27 cellular contexts compared by ENCODE assay signal in genomic region chrX:120999413-120999812, GRCh38. TPM values are rescaled to one million over a fixed set of nuclear protein-coding genes. Genes with fewer than 3 reads are reported as not detected.
DNase-seq lines count a peak whose midpoint lies in the region; ATAC-seq, FAIRE-seq and TF ChIP-seq lines count a peak whose summit lies in the region.
"Had no signal": no experiment of that assay in that cellular context is flagged by ENCODE, and none has a peak within 500 bp of the region (broad histone marks: within the 10 kb centered on the region; RNA-seq: fewer than 3 reads in every experiment).

No MANE protein-coding gene starts in this region.

- H3K4me2 ChIP-seq in A549 (no peak overlapping the region), KMS-11 (peak overlapping the region; percentile 31; the same call in 1 of the 2 replicates)

- peak; percentile 80 for FAIRE-seq in A549 (lab: Jason Lieb, UNC)
- FAIRE-seq: A204.1, frontal cortex, H1, TTC549 had no signal

- 46% methylated on average over 3 of the region's 3 CpGs for WGBS in A549 (ENCODE audit: missing lambda C conversion rate)
- 78% methylated on average over 3 of the region's 3 CpGs for WGBS in esophagus muscularis mucosa

- H3K4me1 ChIP-seq in A549, result no peaks in the 10 kb centered on the region
- peaks cover 20% of the 10 kb centered on the region for H3K4me1 ChIP-seq in KMS-11 (ENCODE audit: low read depth, poor library complexity, severe bottlenecking)
- no peaks in the 10 kb centered on the region for H3K4me1 ChIP-seq in esophagus muscularis mucosa
- H3K4me1 ChIP-seq: Peyer's patch had no signal

- ATAC-seq in A549 (no peak), GM18870 (IDR thresholded peaks at IDR 0.05; ENCODE audit: unreplicated experiment) (peak; percentile 72), GM21717 (IDR thresholded peaks at IDR 0.05; ENCODE audit: unreplicated experiment) (peak; percentile 84), HG02870 (IDR thresholded peaks at IDR 0.05; ENCODE audit: unreplicated experiment) (no peak), HG03139 (IDR thresholded peaks at IDR 0.05; ENCODE audit: unreplicated experiment) (no peak), sciatic nerve (no peak)
- ATAC-seq: left cardiac atrium; stimulated activated naive B cell treated with anti-CD40 and anti-IgM and Interleukin-4, amounts not matched to agents 10 μg/mL and 1 μg/mL and 100 μg/mL, for 72 hours had no signal

- H3K36me3 ChIP-seq in KMS-11 (ENCODE audit: insufficient read depth), result no peaks in the 10 kb centered on the region
- no peaks in the 10 kb centered on the region for H3K36me3 ChIP-seq in esophagus muscularis mucosa
- H3K36me3 ChIP-seq: Peyer's patch had no signal

- TF ChIP-seq EP300 in A549 (IDR thresholded peaks at IDR 0.05) (no peak), esophagus muscularis mucosa (IDR thresholded peaks at IDR 0.05) (no peak)

- H3K27ac ChIP-seq in A549 (no peak overlapping the region), KMS-11 (no peak overlapping the region), esophagus muscularis mucosa (replicated peaks in 1 of 4) (no peak overlapping the region)
- H3K27ac ChIP-seq: dorsolateral prefrontal cortex, Peyer's patch had no signal

- intact Hi-C loops in sciatic nerve (cut with DNase I), result no loop called here
- intact Hi-C loops in esophagus muscularis mucosa (cut with DNase I), result no loop called here

- DNase-seq in A549 (ENCODE audit: low read depth in 1 of 2, low spot score in 1 of 2), result no peak
- no peak for DNase-seq in sciatic nerve (ENCODE audit: low spot score)
- no peak for DNase-seq in esophagus muscularis mucosa (ENCODE audit: extremely low spot score)
- DNase-seq: activated CD4-positive, alpha-beta T cell treated with anti-CD3 and anti-CD28 coated beads, Interleukin-2, amount 10 ng/mL, durations not matched to agents 24 days and 14 days; activated CD8-positive, alpha-beta memory T cell treated with anti-CD3 and anti-CD28 coated beads, Interleukin-2, amount 50 U/mL, for 48 hours; activated gamma-delta T cell; DMS153; dorsolateral prefrontal cortex; left cardiac atrium; NCI-H1417; Peyer's patch; stimulated activated naive B cell treated with anti-CD40 and anti-IgM and Interleukin-4, amounts not matched to agents 10 μg/mL and 1 μg/mL and 100 μg/mL, for 72 hours; trophoblast cell had no signal

- POLR2A ChIA-PET in A549 (lab: Yijun Ruan, JAX), result no interaction called here

- no peaks in the 10 kb centered on the region for H4K20me1 ChIP-seq in KMS-11 (ENCODE audit: insufficient read depth)

- CTCF ChIA-PET in A549 (lab: Yijun Ruan, JAX), result no interaction called here

- no peak for TF ChIP-seq RAD21 in A549 (conservative IDR thresholded peaks at IDR 0.05 in 1 of 2, IDR thresholded peaks at IDR 0.05 in 1 of 2)

- TF ChIP-seq CTCF in A549 (IDR thresholded peaks at IDR 0.05) (no peak), KMS-11 (conservative IDR thresholded peaks at IDR 0.05; ENCODE audit: low read depth, low read length) (no peak), esophagus muscularis mucosa (IDR thresholded peaks at IDR 0.05) (no peak)

- no peak overlapping the region for H3K4me3 ChIP-seq in A549
- no peak overlapping the region for H3K4me3 ChIP-seq in KMS-11 (IDR thresholded peaks at IDR 0.05; ENCODE audit: insufficient read depth, low read depth, low read length)
- no peak overlapping the region for H3K4me3 ChIP-seq in esophagus muscularis mucosa
- H3K4me3 ChIP-seq: dorsolateral prefrontal cortex, Peyer's patch had no signal

- H3K9ac ChIP-seq in KMS-11, result no peak overlapping the region

- no peaks in the 10 kb centered on the region for H3K9me3 ChIP-seq in A549
- no peaks in the 10 kb centered on the region for H3K9me3 ChIP-seq in esophagus muscularis mucosa
- H3K9me3 ChIP-seq: Peyer's patch had no signal

- no peak for TF ChIP-seq POLR2A in A549 (IDR thresholded peaks at IDR 0.05; ENCODE audit: low read length)
- no peak for TF ChIP-seq POLR2A in esophagus muscularis mucosa (IDR thresholded peaks at IDR 0.05; ENCODE audit: low read depth)

- H3K27me3 ChIP-seq in KMS-11 (ENCODE audit: insufficient read depth, low read depth) (no peaks in the 10 kb centered on the region), esophagus muscularis mucosa (no peaks in the 10 kb centered on the region)
- H3K27me3 ChIP-seq: Peyer's patch had no signal

- peak overlapping the region; percentile 22 for H2AFZ ChIP-seq in KMS-11 (ENCODE audit: low read depth)

- H3K79me2 ChIP-seq in KMS-11 (ENCODE audit: insufficient read depth, low read depth), result no peaks in the 10 kb centered on the region

TF ChIP-seq in A549, 52 proteins besides CTCF, POLR2A, EP300 and RAD21 (continues in another document):
- TF ChIP-seq MAX (IDR thresholded peaks at IDR 0.05), result no peak
- TF ChIP-seq MYC (IDR thresholded peaks at IDR 0.05; ENCODE audit: borderline replicate concordance, low read length), result no peak
- TF ChIP-seq RFX5 (IDR thresholded peaks at IDR 0.05), result no peak
- TF ChIP-seq ZC3H11A (IDR thresholded peaks at IDR 0.05), result no peak
- no peak for TF ChIP-seq JUN (IDR thresholded peaks at IDR 0.05)
- no peak for TF ChIP-seq SREBF2 (IDR thresholded peaks at IDR 0.05)
- TF ChIP-seq JUNB (IDR thresholded peaks at IDR 0.05), result no peak
- no peak for TF ChIP-seq PBX3 (IDR thresholded peaks at IDR 0.05)
- TF ChIP-seq EHF (CRISPR knock-in tag; IDR thresholded peaks at IDR 0.05), result no peak
- TF ChIP-seq HOXB13 (CRISPR knock-in tag; IDR thresholded peaks at IDR 0.05; ENCODE audit: low read depth), result no peak
- no peak for TF ChIP-seq HOXA7 (CRISPR knock-in tag; IDR thresholded peaks at IDR 0.05)
- TF ChIP-seq ATOH8 (CRISPR knock-in tag; IDR thresholded peaks at IDR 0.05; ENCODE audit: low read depth), result no peak

RNA-seq across cellular contexts. Expression of gene CT47A1, which starts 13.9 kb away (rescaled TPM):
- polyA plus RNA-seq in A549 (2011; rRNA removed) (not detected in 2 replicates), A549 (2017; fragmentation: RNase III; extraction: RNeasy Plus Mini Kit Qiagen cat#74134 plus additional on column Dnase treatment) (not detected in 3 replicates)
- not detected in 2 replicates for polyA plus RNA-seq in A549 (2012; cell fraction: cytosol; rRNA removed)
- polyA plus RNA-seq in A549 (2012; cell fraction: nucleus; rRNA removed), result not detected in 2 replicates
- not detected in 2 replicates for polyA minus RNA-seq in A549 (2011; rRNA and poly(A)+ RNA removed)
- total RNA-seq in sciatic nerve (not detected), esophagus muscularis mucosa (not detected)
- total RNA-seq: activated CD4-positive, alpha-beta T cell treated with anti-CD3 and anti-CD28 coated beads, Interleukin-2, amount 10 ng/mL, durations not matched to agents 24 days and 14 days; cardiac septum; dorsolateral prefrontal cortex; epithelial cell of proximal tubule; frontal cortex; H1; HT-29; left cardiac atrium; Peyer's patch had no signal
- polyA plus RNA-seq: CD14-positive monocyte, H1, neural cell had no signal

RNA-seq across cellular contexts. Expression of gene CT47A2, which starts 18.7 kb away (rescaled TPM):
- polyA plus RNA-seq in A549 (2011; rRNA removed) (not detected in 2 replicates), A549 (2017; fragmentation: RNase III; extraction: RNeasy Plus Mini Kit Qiagen cat#74134 plus additional on column Dnase treatment) (not detected in 3 replicates)
- not detected in 2 replicates for polyA plus RNA-seq in A549 (2012; cell fraction: cytosol; rRNA removed)
- not detected in 2 replicates for polyA plus RNA-seq in A549 (2012; cell fraction: nucleus; rRNA removed)
- polyA minus RNA-seq in A549 (2011; rRNA and poly(A)+ RNA removed), result not detected in 2 replicates
- total RNA-seq in sciatic nerve (not detected), esophagus muscularis mucosa (not detected)
- total RNA-seq: activated CD4-positive, alpha-beta T cell treated with anti-CD3 and anti-CD28 coated beads, Interleukin-2, amount 10 ng/mL, durations not matched to agents 24 days and 14 days; cardiac septum; dorsolateral prefrontal cortex; epithelial cell of proximal tubule; frontal cortex; H1; HT-29; left cardiac atrium; Peyer's patch had no signal
- polyA plus RNA-seq: CD14-positive monocyte, H1, neural cell had no signal

RNA-seq across cellular contexts. Expression of gene CT47A3, which starts 23.5 kb away (rescaled TPM):
- polyA plus RNA-seq in A549 (2011; rRNA removed) (not detected in 2 replicates), A549 (2017; fragmentation: RNase III; extraction: RNeasy Plus Mini Kit Qiagen cat#74134 plus additional on column Dnase treatment) (not detected in 3 replicates)
- polyA plus RNA-seq in A549 (2012; cell fraction: cytosol; rRNA removed), result not detected in 2 replicates
- polyA plus RNA-seq in A549 (2012; cell fraction: nucleus; rRNA removed), result not detected in 2 replicates
- polyA minus RNA-seq in A549 (2011; rRNA and poly(A)+ RNA removed), result not detected in 2 replicates
- total RNA-seq in sciatic nerve (not detected), esophagus muscularis mucosa (not detected)
- total RNA-seq: activated CD4-positive, alpha-beta T cell treated with anti-CD3 and anti-CD28 coated beads, Interleukin-2, amount 10 ng/mL, durations not matched to agents 24 days and 14 days; cardiac septum; dorsolateral prefrontal cortex; epithelial cell of proximal tubule; frontal cortex; H1; HT-29; left cardiac atrium; Peyer's patch had no signal
- polyA plus RNA-seq: CD14-positive monocyte, H1, neural cell had no signal

RNA-seq across cellular contexts. Expression of gene CT47A4, which starts 28.4 kb away (rescaled TPM):
- polyA plus RNA-seq in A549 (2011; rRNA removed) (not detected in 2 replicates), A549 (2017; fragmentation: RNase III; extraction: RNeasy Plus Mini Kit Qiagen cat#74134 plus additional on column Dnase treatment) (not detected in 3 replicates)
- polyA plus RNA-seq in A549 (2012; cell fraction: cytosol; rRNA removed), result not detected in 2 replicates
- polyA plus RNA-seq in A549 (2012; cell fraction: nucleus; rRNA removed), result not detected in 2 replicates
- polyA minus RNA-seq in A549 (2011; rRNA and poly(A)+ RNA removed), result not detected in 2 replicates
- total RNA-seq in sciatic nerve (not detected), esophagus muscularis mucosa (not detected)
- total RNA-seq: activated CD4-positive, alpha-beta T cell treated with anti-CD3 and anti-CD28 coated beads, Interleukin-2, amount 10 ng/mL, durations not matched to agents 24 days and 14 days; cardiac septum; dorsolateral prefrontal cortex; epithelial cell of proximal tubule; frontal cortex; H1; HT-29; left cardiac atrium; Peyer's patch had no signal
- polyA plus RNA-seq: CD14-positive monocyte, H1, neural cell had no signal

RNA-seq across cellular contexts. Expression of gene CT47A5, which starts 33.3 kb away (rescaled TPM):
- polyA plus RNA-seq in A549 (2011; rRNA removed) (not detected in 2 replicates), A549 (2017; fragmentation: RNase III; extraction: RNeasy Plus Mini Kit Qiagen cat#74134 plus additional on column Dnase treatment) (not detected in 3 replicates)
- polyA plus RNA-seq in A549 (2012; cell fraction: cytosol; rRNA removed), result not detected in 2 replicates
- not detected in 2 replicates for polyA plus RNA-seq in A549 (2012; cell fraction: nucleus; rRNA removed)
- not detected in 2 replicates for polyA minus RNA-seq in A549 (2011; rRNA and poly(A)+ RNA removed)
- total RNA-seq in sciatic nerve (not detected), esophagus muscularis mucosa (not detected)
- total RNA-seq: activated CD4-positive, alpha-beta T cell treated with anti-CD3 and anti-CD28 coated beads, Interleukin-2, amount 10 ng/mL, durations not matched to agents 24 days and 14 days; cardiac septum; dorsolateral prefrontal cortex; epithelial cell of proximal tubule; frontal cortex; H1; HT-29; left cardiac atrium; Peyer's patch had no signal
- polyA plus RNA-seq: CD14-positive monocyte, H1, neural cell had no signal

Comparison
In these comparisons a context has a peak if more than half of its experiments do, and no peak if none do; other contexts are left out.
1. ATAC-seq: peak in GM18870 (single experiment) and GM21717 (single experiment); none in A549 (0 of 2), HG02870 (single experiment), HG03139 (single experiment) and sciatic nerve (single experiment).